ENCODE assay signal across 8 cellular contexts in genomic region chr14:58245562-58245961, GRCh38. TPM values are rescaled to one million over a fixed set of nuclear protein-coding genes. Genes with fewer than 3 reads are reported as not detected.
A peak's percentile ranks its signal among the peaks of the same experiment; 100 is the strongest.
DNase-seq lines count a peak whose midpoint lies in the region; ATAC-seq and TF ChIP-seq lines count a peak whose summit lies in the region.

No MANE protein-coding gene starts in this region.

- H3K27me3 Mint-ChIP-seq in CD4-positive, CD25-positive, alpha-beta regulatory T cell: peaks cover 7% of the 10 kb centered on the region
- no peaks in the 10 kb centered on the region for H3K27me3 Mint-ChIP-seq in neural crest cell (ENCODE audit: low read depth)

- H3K9me3 Mint-ChIP-seq in CD4-positive, CD25-positive, alpha-beta regulatory T cell: no peaks in the 10 kb centered on the region
- no peaks in the 10 kb centered on the region for H3K9me3 Mint-ChIP-seq in neural crest cell

- no peaks in the 10 kb centered on the region for H3K27me3 ChIP-seq in CD4-positive, CD25-positive, alpha-beta regulatory T cell (ENCODE audit: control insufficient read depth, insufficient read depth, low read length)
- H3K27me3 ChIP-seq in MM.1S (replicated peaks; ENCODE audit: insufficient read depth, low read length) (no peaks in the 10 kb centered on the region), dorsolateral prefrontal cortex (no peaks in the 10 kb centered on the region)

- no peak overlapping the region for H2AFZ ChIP-seq in MM.1S (ENCODE audit: low read length)

- H3K4me1 Mint-ChIP-seq in CD4-positive, CD25-positive, alpha-beta regulatory T cell: peaks cover 38 to 57% (median 42%) of the 10 kb centered on the region in 4 donors
- peaks cover 47% of the 10 kb centered on the region for H3K4me1 Mint-ChIP-seq in neural crest cell

- intact Hi-C loops in dorsolateral prefrontal cortex (cut with DNase I): loop anchor here in 1 of 2 donors (2.0 kb wide), 1 partner anchor 51 kb away; no protein-coding TSS in a partner anchor

- H3K36me3 ChIP-seq in CD4-positive, CD25-positive, alpha-beta regulatory T cell (ENCODE audit: control insufficient read depth, insufficient read depth, low read length): peaks cover 15% of the 10 kb centered on the region
- H3K36me3 ChIP-seq in MM.1S (replicated peaks; ENCODE audit: insufficient read depth, low read length): no peaks in the 10 kb centered on the region

- H3K9me3 ChIP-seq in CD4-positive, CD25-positive, alpha-beta regulatory T cell (ENCODE audit: control insufficient read depth in 2 of 2, low read length in 2 of 2): no peaks in the 10 kb centered on the region
- no peaks in the 10 kb centered on the region for H3K9me3 ChIP-seq in MM.1S (replicated peaks; ENCODE audit: insufficient read depth, low read length)

- H3K9ac ChIP-seq in MM.1S (ENCODE audit: low read length): peak overlapping the region; percentile 97

- H4K20me1 ChIP-seq in MM.1S (ENCODE audit: insufficient read depth, low read length): peaks cover 11% of the 10 kb centered on the region

- H3K4me3 ChIP-seq in CD4-positive, CD25-positive, alpha-beta regulatory T cell (ENCODE audit: low read depth, low read length): peak overlapping the region; percentile 100
- H3K4me3 ChIP-seq in MM.1S (ENCODE audit: low read length): peak overlapping the region; percentile 95
- peak overlapping the region; percentile 63 to 99 (median 90) for H3K4me3 ChIP-seq in dorsolateral prefrontal cortex

- peak overlapping the region; percentile 95 to 100 (median 98) for H3K4me3 Mint-ChIP-seq in CD4-positive, CD25-positive, alpha-beta regulatory T cell
- H3K4me3 Mint-ChIP-seq in neural crest cell: peak overlapping the region; percentile 100

- no peaks in the 10 kb centered on the region for H3K9me2 ChIP-seq in MM.1S (replicated peaks; ENCODE audit: insufficient read depth, low read length)

- H3K79me2 ChIP-seq in MM.1S (ENCODE audit: low read length): peaks cover 58% of the 10 kb centered on the region

- H3K27ac ChIP-seq in CD4-positive, CD25-positive, alpha-beta regulatory T cell (ENCODE audit: insufficient read depth, low read length, poor library complexity, severe bottlenecking): peak overlapping the region; percentile 97
- H3K27ac ChIP-seq in MM.1S (ENCODE audit: low read length): peak overlapping the region; percentile 99; the same call in 1 of the 2 replicates
- H3K27ac ChIP-seq in dorsolateral prefrontal cortex: peak overlapping the region in 51 of 59 donors; percentile 85 to 98 (median 94)

- H3K27ac Mint-ChIP-seq in CD4-positive, CD25-positive, alpha-beta regulatory T cell: peak overlapping the region; percentile 98 to 99 (median 99)
- peak overlapping the region; percentile 99 for H3K27ac Mint-ChIP-seq in neural crest cell (ENCODE audit: unreplicated experiment)

- peaks cover 40% of the 10 kb centered on the region for H3K4me1 ChIP-seq in CD4-positive, CD25-positive, alpha-beta regulatory T cell (ENCODE audit: control insufficient read depth, insufficient read depth, low read length, poor library complexity, severe bottlenecking)
- 0 out of 2 replicates have a peak, but pooled peaks cover 6% of the 10 kb centered on the region for H3K4me1 ChIP-seq in MM.1S (ENCODE audit: low read length)

- no peak for ATAC-seq in CD4-positive, CD25-positive, alpha-beta regulatory T cell (ENCODE audit: low read depth in 2 of 2)
- ATAC-seq in activated CD4-positive, CD25-positive, alpha-beta regulatory T cell treated with anti-CD3 and anti-CD28 coated beads, Interleukin-2, amount 50 U/mL, for 24 hours: no peak
- no peak for ATAC-seq in HG02981 (IDR thresholded peaks at IDR 0.05; ENCODE audit: unreplicated experiment)

- 0 out of 2 replicates have a peak, but pooled peaks cover 13% of the 10 kb centered on the region for H3F3A ChIP-seq in MM.1S (ENCODE audit: insufficient read depth, low read length)

- H3K4me2 ChIP-seq in MM.1S (ENCODE audit: low read depth, low read length): peak overlapping the region; percentile 63

- no peak for TF ChIP-seq CTCF in MM.1S (IDR thresholded peaks at IDR 0.05; ENCODE audit: low read length)
- TF ChIP-seq CTCF in dorsolateral prefrontal cortex (IDR thresholded peaks at IDR 0.05 in 54 of 56, conservative IDR thresholded peaks at IDR 0.05 in 2 of 56; ENCODE audit: low read depth in 1 of 56, partially characterized antibody in 56 of 56): no peak
- TF ChIP-seq CTCF in neural crest cell (conservative IDR thresholded peaks at IDR 0.05): no peak

- no peak for DNase-seq in CD4-positive, CD25-positive, alpha-beta regulatory T cell
- DNase-seq in MM.1S (no peak), dorsolateral prefrontal cortex (no peak), neural crest cell (ENCODE audit: low read depth, low spot score) (no peak), GM19238 (ENCODE audit: insufficient read length, low spot score) (no peak), AG08395 (ENCODE audit: low spot score) (no peak)

- peaks cover 15% of the 10 kb centered on the region for H3K36me3 Mint-ChIP-seq in CD4-positive, CD25-positive, alpha-beta regulatory T cell
- H3K36me3 Mint-ChIP-seq in neural crest cell (ENCODE audit: low read depth): no peaks in the 10 kb centered on the region

RNA-seq across cellular contexts. Expression of gene PSMA3, which starts 0.9 kb away (rescaled TPM):
- 137 TPM for total RNA-seq in CD4-positive, CD25-positive, alpha-beta regulatory T cell
- 100 to 1,000 TPM; 187 to 218 (median 191) TPM for polyA plus RNA-seq in CD4-positive, CD25-positive, alpha-beta regulatory T cell
- total RNA-seq in dorsolateral prefrontal cortex: 100 to 1,000 TPM in 10 of 120 experiments, 10 to 100 TPM in 110; 45.6 to 146 (median 80.0) TPM
- total RNA-seq in neural crest cell: 222 TPM in 2 replicates

RNA-seq across cellular contexts. Expression of gene ACTR10, which starts 45.6 kb away (rescaled TPM):
- 43.4 TPM for total RNA-seq in CD4-positive, CD25-positive, alpha-beta regulatory T cell
- 10 to 100 TPM; 76.3 to 98.3 (median 87.2) TPM for polyA plus RNA-seq in CD4-positive, CD25-positive, alpha-beta regulatory T cell
- 100 to 1,000 TPM in 27 of 120 experiments, 10 to 100 TPM in 93; 34.6 to 122 (median 87.5) TPM for total RNA-seq in dorsolateral prefrontal cortex
- total RNA-seq in neural crest cell: 55.7 and 57.0 TPM in 2 replicates

RNA-seq across cellular contexts. Expression of gene ARID4A, which starts 52.8 kb away (rescaled TPM):
- total RNA-seq in CD4-positive, CD25-positive, alpha-beta regulatory T cell: 102 TPM
- 10 to 100 TPM; 23.3 to 30.4 (median 24.8) TPM for polyA plus RNA-seq in CD4-positive, CD25-positive, alpha-beta regulatory T cell
- 10 to 100 TPM; 24.5 to 59.8 (median 40.9) TPM for total RNA-seq in dorsolateral prefrontal cortex
- total RNA-seq in neural crest cell: 28.7 and 30.5 TPM in 2 replicates
